14 cellular contexts compared by ENCODE assay signal in the genomic region with DNA sequence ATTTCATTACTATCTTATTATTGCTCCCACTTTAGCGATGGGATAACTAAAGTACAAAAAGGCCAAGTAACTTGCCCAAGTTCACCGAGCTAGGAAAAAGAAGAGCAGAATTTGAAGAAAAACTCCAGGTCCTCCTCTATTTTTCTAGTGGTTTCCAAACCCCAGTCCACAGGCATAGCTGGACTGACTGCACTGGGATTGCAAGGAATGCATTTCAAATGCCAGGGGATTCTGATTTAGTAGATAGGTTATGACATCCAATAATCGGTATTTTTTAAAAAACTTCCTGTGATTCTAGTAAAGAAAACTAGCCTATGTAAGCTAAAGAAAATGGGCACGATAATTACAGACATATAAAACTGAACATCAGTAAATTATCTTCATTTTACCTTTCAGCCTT.
DNase-seq lines count a peak whose midpoint lies in the region; ATAC-seq, FAIRE-seq and TF ChIP-seq lines count a peak whose summit lies in the region.
"Had no signal": no experiment of that assay in that cellular context is flagged by ENCODE, and none has a peak within 500 bp of the region (broad histone marks: within the 10 kb centered on the region; RNA-seq: fewer than 3 reads in every experiment).

No MANE protein-coding gene starts in this region.

- CTCF ChIA-PET in AG04449 (lab: Yijun Ruan, JAX) (interaction anchor here (1.9 to 2.8 kb wide), 3 partner anchors 35 to 860 kb away, joined by 5 to 14 read pairs (median 12); no protein-coding TSS in a partner anchor), RWPE1 (lab: Yijun Ruan, JAX) (interaction anchor here (0.6 to 0.7 kb wide), 2 partner anchors 15 to 607 kb away, joined by 3 to 4 read pairs; no protein-coding TSS in a partner anchor)

- H3K9me3 Mint-ChIP-seq in astrocyte (ENCODE audit: unreplicated experiment) = no peaks in the 10 kb centered on the region

- H3K27ac Mint-ChIP-seq in astrocyte (ENCODE audit: unreplicated experiment) = peak overlapping the region; percentile 3
- H3K27ac Mint-ChIP-seq: B cell; CD4-positive, CD25-positive, alpha-beta regulatory T cell had no signal

- POLR2A ChIA-PET in AG04449 (lab: Yijun Ruan, JAX) = no interaction called here
- POLR2A ChIA-PET in RWPE1 (lab: Yijun Ruan, JAX; ENCODE audit: low non-redundant PET) = no interaction called here

- no peak for FAIRE-seq in astrocyte (lab: Jason Lieb, UNC)
- FAIRE-seq in H54 (lab: Jason Lieb, UNC) = no peak

- no peaks in the 10 kb centered on the region for H3K79me2 ChIP-seq in astrocyte (ENCODE audit: insufficient read depth, low read length)

- H3K27me3 Mint-ChIP-seq in astrocyte (ENCODE audit: low read depth, unreplicated experiment) = no peaks in the 10 kb centered on the region

- TF ChIP-seq CTCF in AG04449 (IDR thresholded peaks at IDR 0.05; ENCODE audit: insufficient read depth, low read length, missing control alignments) (no peak), astrocyte (IDR thresholded peaks at IDR 0.05; ENCODE audit: insufficient read depth, low read depth, low read length) (no peak), RWPE1 (conservative IDR thresholded peaks at IDR 0.05; ENCODE audit: low read depth) (no peak)

- no peaks in the 10 kb centered on the region for H4K20me1 ChIP-seq in astrocyte (ENCODE audit: insufficient read depth, low read length)

- no peak overlapping the region for H3K4me3 Mint-ChIP-seq in astrocyte (ENCODE audit: unreplicated experiment)
- H3K4me3 Mint-ChIP-seq: B cell; CD4-positive, CD25-positive, alpha-beta regulatory T cell had no signal

- no peak for TF ChIP-seq POLR2A in H54 (IDR thresholded peaks at IDR 0.05; ENCODE audit: low read depth, low read length)

- DNase-seq in AG04449 (ENCODE audit: low read depth, low spot score) (peak; percentile 19), GM03348 (ENCODE audit: low spot score) (peak; percentile 75), astrocyte (ENCODE audit: low read depth) (peak; percentile 47), H54 (ENCODE audit: insufficient read length, low spot score) (no peak), kidney tubule cell (ENCODE audit: low spot score) (no peak), RWPE1 (ENCODE audit: low spot score) (no peak)
- DNase-seq: GOT3 had no signal

- H3K9me3 ChIP-seq in astrocyte (ENCODE audit: insufficient read depth, low read depth, low read length) = no peaks in the 10 kb centered on the region
- H3K9me3 ChIP-seq in neuron (ENCODE audit: low read length) = no peaks in the 10 kb centered on the region
- H3K9me3 ChIP-seq: Caco-2, SJCRH30 had no signal

- H3K4me1 Mint-ChIP-seq in astrocyte (ENCODE audit: low read depth, unreplicated experiment) = peaks cover 18% of the 10 kb centered on the region
- H3K4me1 Mint-ChIP-seq: B cell; CD4-positive, CD25-positive, alpha-beta regulatory T cell had no signal

- no peak overlapping the region for H3K4me2 ChIP-seq in astrocyte (ENCODE audit: low read length)

- H3K36me3 ChIP-seq in astrocyte (ENCODE audit: insufficient read depth, low read length) = no peaks in the 10 kb centered on the region
- H3K36me3 ChIP-seq in neuron (ENCODE audit: insufficient read depth, low read length) = no peaks in the 10 kb centered on the region
- H3K36me3 ChIP-seq: SJCRH30 had no signal

- H3K27ac ChIP-seq in astrocyte (ENCODE audit: low read depth, low read length) = no peak overlapping the region
- no peak overlapping the region for H3K27ac ChIP-seq in RWPE1
- H3K27ac ChIP-seq: KMS-11, SJCRH30 had no signal

- no peak overlapping the region for H3K9ac ChIP-seq in astrocyte (ENCODE audit: low read length)
- H3K9ac ChIP-seq: KMS-11 had no signal

- no peak for ATAC-seq in GM18867 (IDR thresholded peaks at IDR 0.05; ENCODE audit: unreplicated experiment)

- H2AFZ ChIP-seq in astrocyte (ENCODE audit: low read depth, low read length) = no peak overlapping the region
- H2AFZ ChIP-seq in neuron (ENCODE audit: low read depth, low read length) = peak overlapping the region; percentile 54

- H3K36me3 Mint-ChIP-seq in astrocyte (ENCODE audit: low read depth, unreplicated experiment) = no peaks in the 10 kb centered on the region
- H3K36me3 Mint-ChIP-seq: CD4-positive, CD25-positive, alpha-beta regulatory T cell had no signal

- no peak overlapping the region for H3K4me3 ChIP-seq in AG04449 (ENCODE audit: low read depth, low read length)
- no peak overlapping the region for H3K4me3 ChIP-seq in astrocyte (ENCODE audit: insufficient read depth, low read depth, low read length)
- no peak overlapping the region for H3K4me3 ChIP-seq in neuron (ENCODE audit: low read length)
- H3K4me3 ChIP-seq: SJCRH30 had no signal

- H3K27me3 ChIP-seq in astrocyte (ENCODE audit: insufficient read depth, low read length) = no peaks in the 10 kb centered on the region
- H3K27me3 ChIP-seq in neuron (ENCODE audit: insufficient read depth, low read length) = no peaks in the 10 kb centered on the region
- H3K27me3 ChIP-seq: SJCRH30 had no signal

- peaks cover 6% of the 10 kb centered on the region for H3K4me1 ChIP-seq in astrocyte (ENCODE audit: insufficient read depth, low read length)
- H3K4me1 ChIP-seq in neuron (ENCODE audit: insufficient read depth, low read length) = peaks cover 6% of the 10 kb centered on the region
- H3K4me1 ChIP-seq: Caco-2, SJCRH30 had no signal

Comparison
In these comparisons a context has a peak if more than half of its experiments do, and no peak if none do; other contexts are left out.
1. DNase-seq: peak in AG04449 (single experiment), GM03348 (single experiment) and astrocyte (single experiment); none in H54 (single experiment), kidney tubule cell (single experiment) and RWPE1 (single experiment).